In the genomic region with DNA sequence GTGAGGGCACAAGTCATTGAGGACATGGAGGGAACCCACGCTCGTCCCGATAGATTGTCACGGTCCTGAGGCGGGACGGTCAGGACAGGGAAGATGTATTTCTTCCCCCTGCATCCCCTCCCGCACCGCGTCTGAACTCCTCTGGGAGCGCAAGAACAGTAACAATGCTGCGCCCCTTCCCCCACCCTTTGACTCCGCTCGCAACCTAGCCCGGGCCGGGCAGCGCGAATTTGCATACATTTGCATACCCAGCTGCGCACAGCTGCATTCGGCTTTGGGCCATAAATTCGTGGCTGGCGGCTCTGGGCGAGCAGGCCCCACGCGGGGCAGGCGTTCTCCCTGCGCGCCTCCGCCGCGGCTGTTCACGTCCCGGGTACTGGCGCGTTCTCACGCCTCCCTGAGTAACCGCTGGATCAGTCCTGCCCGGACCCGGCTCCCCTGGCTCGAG, we compare ENCODE assay signal across 8 cellular contexts. TPM values are rescaled to one million over a fixed set of nuclear protein-coding genes. Genes with fewer than 3 reads are reported as not detected.
DNase-seq lines count a peak whose midpoint lies in the region; ATAC-seq, FAIRE-seq and TF ChIP-seq lines count a peak whose summit lies in the region.

No MANE protein-coding gene starts in this region.

- FAIRE-seq in H1 (lab: Jason Lieb, UNC) (no peak), D721Med (lab: Jason Lieb, UNC) (no peak)

- peak overlapping the region; percentile 31 for H3K4me3 ChIP-seq in GM06990 (replicated peaks; ENCODE audit: low read depth, low read length)
- peak overlapping the region; percentile 16 to 57 (median 52) for H3K4me3 ChIP-seq in H1 (ENCODE audit: extremely low read depth in 1 of 4, insufficient read depth in 2 of 4, low read depth in 3 of 4, low read length in 4 of 4)
- peak overlapping the region in 1 of 2 donors; percentile 35 for H3K4me3 ChIP-seq in gastroesophageal sphincter
- peak overlapping the region in 1 of 4 donors; percentile 31 for H3K4me3 ChIP-seq in adrenal gland

- no peak for ATAC-seq in natural killer cell treated with Interleukin-12 subunit alpha and Interleukin-12 subunit beta and Interleukin-15 and Interleukin-18, amount 100 ng/mL, for 72 hours
- no peak for ATAC-seq in GM21576 (IDR thresholded peaks at IDR 0.05; ENCODE audit: unreplicated experiment)
- no peak for ATAC-seq in gastroesophageal sphincter

- H4K91ac ChIP-seq in H1 (replicated peaks; ENCODE audit: insufficient read length, low read length) = peak overlapping the region; percentile 41

- H3K4ac ChIP-seq in H1 (replicated peaks; ENCODE audit: insufficient read length, low read depth, low read length) = no peak overlapping the region

- TF ChIP-seq EP300 in H1 (IDR thresholded peaks at IDR 0.05; ENCODE audit: borderline replicate concordance in 1 of 2, low read depth in 2 of 2, low read length in 2 of 2) = peak in 1 of 2 experiments; percentile 56; a peak in 1 of 3 replicates
- TF ChIP-seq EP300 in gastroesophageal sphincter (IDR thresholded peaks at IDR 0.05) = no peak

- no peaks in the 10 kb centered on the region for H4K20me1 ChIP-seq in H1 (replicated peaks in 1 of 2; ENCODE audit: control insufficient read depth in 1 of 2, insufficient read depth in 2 of 2, low read length in 2 of 2)

- H3K27me3 ChIP-seq in GM06990 (replicated peaks; ENCODE audit: control insufficient read depth, insufficient read depth, low read length) (no peaks in the 10 kb centered on the region), H1 (replicated peaks in 1 of 4; ENCODE audit: control insufficient read depth in 3 of 4, extremely low read depth in 1 of 4, insufficient read depth in 3 of 4, low read length in 3 of 4) (peaks cover 1 to 39% (median 26%) of the 10 kb centered on the region in 4 experiments; a peak in 6 of 7 replicates), gastroesophageal sphincter (peaks cover 62% of the 10 kb centered on the region), adrenal gland (peaks cover 11% of the 10 kb centered on the region)

- peak overlapping the region; percentile 74; the same call in 1 of the 2 replicates for H2AFZ ChIP-seq in H1 (ENCODE audit: low read length)

- no peak for TF ChIP-seq RAD21 in H1 (IDR thresholded peaks at IDR 0.05 in 1 of 2, conservative IDR thresholded peaks at IDR 0.05 in 1 of 2; ENCODE audit: low read depth in 2 of 2, low read length in 2 of 2)

- CTCF ChIA-PET in H1 (lab: Charles Lee; ENCODE audit: partially characterized antibody) = interaction anchor here (0.7 to 3.3 kb wide), 22 partner anchors 11 to 233 kb away, joined by 3 to 16 read pairs (median 4); a partner anchor contains a TSS

- no peak overlapping the region for H3K56ac ChIP-seq in H1 (replicated peaks; ENCODE audit: insufficient read length, low read depth, low read length)

- H3K79me1 ChIP-seq in H1 (ENCODE audit: low read depth, low read length) = no peaks in the 10 kb centered on the region

- H2BK12ac ChIP-seq in H1 (ENCODE audit: low read depth, low read length) = peak overlapping the region; percentile 91; the same call in 1 of the 2 replicates

- intact Hi-C loops in adrenal gland (cut with DNase I) = loop anchor here in 1 of 2 donors (5.0 kb wide), 1 partner anchor 150 kb away; no protein-coding TSS in a partner anchor

- H3K79me2 ChIP-seq in H1 (ENCODE audit: control insufficient read depth in 1 of 2, insufficient read depth in 2 of 2, low read length in 2 of 2) = no peaks in the 10 kb centered on the region

- no peaks in the 10 kb centered on the region for H3K36me3 Mint-ChIP-seq in IgD-negative memory B cell
- H3K36me3 Mint-ChIP-seq in natural killer cell treated with Interleukin-12 subunit alpha and Interleukin-12 subunit beta and Interleukin-15 and Interleukin-18, amount 100 ng/mL, for 72 hours = no peaks in the 10 kb centered on the region

- peak overlapping the region in 2 of 4 experiments; percentile 41 to 42; a peak in 4 of 7 replicates for H3K9ac ChIP-seq in H1 (replicated peaks in 1 of 4; ENCODE audit: extremely low read depth in 1 of 4, low read depth in 3 of 4, low read length in 3 of 4)

- H3K18ac ChIP-seq in H1 (ENCODE audit: extremely low read depth, low read length) = peak overlapping the region; percentile 65

- WGBS in H1 (ENCODE audit: extremely low coverage in 1 of 2, insufficient coverage in 1 of 2, insufficient read length in 1 of 2, insufficient replicate concordance in 2 of 2, low coverage in 1 of 2, low lambda C conversion rate in 2 of 2, missing lambda C conversion rate in 1 of 2), 2 experiments = 6% methylated on average over 39 of the region's 39 CpGs; no CpG with 5 or more reads in 1 of the 2 experiments
- no CpG with 5 or more reads among the region's 39 CpGs for WGBS in gastroesophageal sphincter (ENCODE audit: low coverage in 1 of 2), 2 donors
- 14 to 24% (median 21%) methylated on average over 25 to 39 of the region's 39 CpGs for WGBS in adrenal gland, 4 donors

- H3K27ac Mint-ChIP-seq in IgD-negative memory B cell = peak overlapping the region; percentile 64 to 91 (median 75)
- H3K27ac Mint-ChIP-seq in natural killer cell treated with Interleukin-12 subunit alpha and Interleukin-12 subunit beta and Interleukin-15 and Interleukin-18, amount 100 ng/mL, for 72 hours = no peak overlapping the region

- DNase-seq in GM06990 (ENCODE audit: extremely low read depth, insufficient read length) = peak; percentile 83
- peak in 1 of 2 experiments; percentile 86 for DNase-seq in H1 (ENCODE audit: low read depth in 1 of 2, low spot score in 2 of 2)
- no peak for DNase-seq in natural killer cell treated with Interleukin-12 subunit alpha and Interleukin-12 subunit beta and Interleukin-15 and Interleukin-18, amount 100 ng/mL, for 72 hours (ENCODE audit: low spot score)
- no peak for DNase-seq in D721Med (ENCODE audit: insufficient read length, low spot score)
- DNase-seq in adrenal gland = no peak

- H3K9me3 Mint-ChIP-seq in IgD-negative memory B cell = no peaks in the 10 kb centered on the region
- no peaks in the 10 kb centered on the region for H3K9me3 Mint-ChIP-seq in natural killer cell treated with Interleukin-12 subunit alpha and Interleukin-12 subunit beta and Interleukin-15 and Interleukin-18, amount 100 ng/mL, for 72 hours

- H3K27me3 Mint-ChIP-seq in IgD-negative memory B cell = peaks cover 7% of the 10 kb centered on the region
- peaks cover 4 to 15% of the 10 kb centered on the region in 2 donors for H3K27me3 Mint-ChIP-seq in natural killer cell treated with Interleukin-12 subunit alpha and Interleukin-12 subunit beta and Interleukin-15 and Interleukin-18, amount 100 ng/mL, for 72 hours

- H3K9me3 ChIP-seq in H1 (ENCODE audit: insufficient read depth in 2 of 2, low read depth in 1 of 2, low read length in 1 of 2) = no peaks in the 10 kb centered on the region
- H3K9me3 ChIP-seq in gastroesophageal sphincter = no peaks in the 10 kb centered on the region
- no peaks in the 10 kb centered on the region for H3K9me3 ChIP-seq in adrenal gland (replicated peaks in 1 of 3)

- H3K27ac ChIP-seq in H1 (ENCODE audit: low read depth, low read length) (no peak overlapping the region), gastroesophageal sphincter (no peak overlapping the region), adrenal gland (no peak overlapping the region)

- peak overlapping the region; percentile 81 to 95 (median 92) for H3K4me3 Mint-ChIP-seq in IgD-negative memory B cell
- peak overlapping the region; percentile 4 for H3K4me3 Mint-ChIP-seq in natural killer cell treated with Interleukin-12 subunit alpha and Interleukin-12 subunit beta and Interleukin-15 and Interleukin-18, amount 100 ng/mL, for 72 hours

- H3K14ac ChIP-seq in H1 (ENCODE audit: insufficient read length) = no peak overlapping the region

- TF ChIP-seq POLR2A in H1 (IDR thresholded peaks at IDR 0.05; ENCODE audit: control extremely low read depth in 1 of 2, low read depth in 2 of 2, low read length in 2 of 2) (no peak; a peak in 1 of 3 replicates), gastroesophageal sphincter (IDR thresholded peaks at IDR 0.05) (no peak), adrenal gland (IDR thresholded peaks at IDR 0.05) (no peak)

- peak overlapping the region; percentile 86 to 100 for H3K4me2 ChIP-seq in H1 (ENCODE audit: insufficient read depth in 1 of 2, low read depth in 2 of 2, low read length in 2 of 2)

- H2AK5ac ChIP-seq in H1 (ENCODE audit: low read depth, low read length) = no peak overlapping the region

- H2BK120ac ChIP-seq in H1 (replicated peaks; ENCODE audit: low read depth, low read length) = no peak overlapping the region

- H3K23me2 ChIP-seq in H1 (ENCODE audit: low read depth, low read length) = peaks cover 8% of the 10 kb centered on the region; the same call in 1 of the 2 replicates

- TF ChIP-seq CTCF in GM06990 (IDR thresholded peaks at IDR 0.05; ENCODE audit: insufficient read depth, low read length, poor library complexity, severe bottlenecking) = no peak
- peak in 2 of 3 experiments; percentile 11 to 27; a peak in 2 of 4 replicates for TF ChIP-seq CTCF in H1 (IDR thresholded peaks at IDR 0.05; ENCODE audit: control extremely low read depth in 1 of 3, insufficient read depth in 1 of 3, low read depth in 1 of 3, low read length in 3 of 3)
- no peak for TF ChIP-seq CTCF in gastroesophageal sphincter (IDR thresholded peaks at IDR 0.05)
- no peak for TF ChIP-seq CTCF in D721Med (IDR thresholded peaks at IDR 0.05; ENCODE audit: insufficient read depth, missing control alignments)
- no peak for TF ChIP-seq CTCF in adrenal gland (IDR thresholded peaks at IDR 0.05)

- H3K36me3 ChIP-seq in GM06990 (ENCODE audit: control insufficient read depth, insufficient read depth, low read length) (no peaks in the 10 kb centered on the region), H1 (ENCODE audit: control insufficient read depth in 2 of 4, insufficient read depth in 4 of 4, low read length in 3 of 4) (no peaks in the 10 kb centered on the region), gastroesophageal sphincter (no peaks in the 10 kb centered on the region), adrenal gland (replicated peaks in 1 of 2) (no peaks in the 10 kb centered on the region)

- no peak overlapping the region for H4K8ac ChIP-seq in H1 (ENCODE audit: extremely low read depth, insufficient read depth, low read length)

- no peak overlapping the region for H2BK20ac ChIP-seq in H1 (ENCODE audit: low read length)

- POLR2A ChIA-PET in H1 (lab: Charles Lee; ENCODE audit: partially characterized antibody) = interaction anchor here (0.6 to 2.1 kb wide), 11 partner anchors 9 to 177 kb away, joined by 3 to 13 read pairs (median 3); a partner anchor contains a TSS

- H2BK15ac ChIP-seq in H1 (ENCODE audit: low read length) = peak overlapping the region; percentile 82; the same call in 1 of the 2 replicates

- H3K23ac ChIP-seq in H1 (ENCODE audit: insufficient read length) = no peak overlapping the region

- H2BK5ac ChIP-seq in H1 (ENCODE audit: low read depth, low read length) = peak overlapping the region; percentile 67; the same call in 1 of the 2 replicates

- no peak overlapping the region for H4K5ac ChIP-seq in H1 (ENCODE audit: insufficient read length, low read depth, low read length)

- peaks cover 0 to 26% (median 17%) of the 10 kb centered on the region in 4 experiments; a peak in 6 of 7 replicates for H3K4me1 ChIP-seq in H1 (replicated peaks in 1 of 4; ENCODE audit: control insufficient read depth in 3 of 4, insufficient read depth in 4 of 4, low read length in 3 of 4)
- peaks cover 0 to 47% (median 19%) of the 10 kb centered on the region in 3 donors for H3K4me1 ChIP-seq in gastroesophageal sphincter
- H3K4me1 ChIP-seq in adrenal gland (replicated peaks in 1 of 2) = peaks cover 0 to 13% of the 10 kb centered on the region in 2 donors

- H3K4me1 Mint-ChIP-seq in IgD-negative memory B cell = peaks cover 28 to 36% (median 31%) of the 10 kb centered on the region in 3 donors
- peaks cover 20 to 25% of the 10 kb centered on the region in 2 donors for H3K4me1 Mint-ChIP-seq in natural killer cell treated with Interleukin-12 subunit alpha and Interleukin-12 subunit beta and Interleukin-15 and Interleukin-18, amount 100 ng/mL, for 72 hours (ENCODE audit: low read depth in 2 of 2)

RNA-seq across cellular contexts. Expression of a gene that starts 29.0 kb away (rescaled TPM):
- polyA plus RNA-seq in IgD-negative memory B cell (32.3 TPM), H1 (2011; rRNA removed) (35.0 and 35.7 TPM in 2 replicates), adrenal gland (10 to 100 TPM; 28.1 to 60.0 (median 58.1) TPM)
- total RNA-seq in H1 (2021; fragmentation: NEBNext Ultra II Directional; extraction: Animal tissue kit (Norgen Biotek cat#: 25700)) = 15.8 and 18.6 TPM in 2 replicates
- polyA plus RNA-seq in H1 (2011; cell fraction: cytosol; rRNA removed) = 31.1 TPM
- 35.6 TPM for polyA plus RNA-seq in H1 (2011; cell fraction: nucleus; rRNA removed)
- 21.2 to 26.6 TPM (median 23.8 TPM) in 4 replicates for polyA plus RNA-seq in H1 (2012, experiment 1 of 2)
- 26.7 TPM for polyA plus RNA-seq in H1 (2012, experiment 2 of 2)
- polyA plus RNA-seq in H1 (2013, experiment 1 of 2) = 16.0 TPM
- 14.1 TPM for polyA plus RNA-seq in H1 (2013, experiment 2 of 2)
- 19.1 and 19.4 TPM in 2 replicates for polyA minus RNA-seq in H1 (2011; rRNA and poly(A)+ RNA removed)
- 10.4 TPM for polyA minus RNA-seq in H1 (2011; cell fraction: cytosol; rRNA and poly(A)+ RNA removed)
- 22.1 TPM for polyA minus RNA-seq in H1 (2011; cell fraction: nucleus; rRNA and poly(A)+ RNA removed)
- 10 to 100 TPM; 25.2 to 25.3 TPM for total RNA-seq in natural killer cell treated with Interleukin-12 subunit alpha and Interleukin-12 subunit beta and Interleukin-15 and Interleukin-18, amount 100 ng/mL, for 72 hours
- total RNA-seq in gastroesophageal sphincter (10 to 100 TPM; 25.3 to 35.8 (median 31.9) TPM), adrenal gland (10 to 100 TPM; 29.9 to 52.4 (median 37.2) TPM)

Comparison
In these comparisons a context has a peak if more than half of its experiments do, and no peak if none do; other contexts are left out.
1. CTCF ChIP-seq: peak in H1 (2 of 3); none in GM06990 (single experiment), gastroesophageal sphincter (0 of 4), D721Med (single experiment) and adrenal gland (0 of 6).
2. H3K27ac Mint-ChIP-seq: peak in IgD-negative memory B cell (3 of 3); none in natural killer cell treated with Interleukin-12 subunit alpha and Interleukin-12 subunit beta and Interleukin-15 and Interleukin-18, amount 100 ng/mL, for 72 hours (0 of 2).